In genomic region chr3:8824238-8824637, GRCh38 we compare ENCODE assay signal across 24 cellular contexts. TPM values are rescaled to one million over a fixed set of nuclear protein-coding genes. Genes with fewer than 3 reads are reported as not detected.
DNase-seq lines count a peak whose midpoint lies in the region; ATAC-seq, FAIRE-seq and TF ChIP-seq lines count a peak whose summit lies in the region.
"Had no signal": no experiment of that assay in that cellular context is flagged by ENCODE, and none has a peak within 500 bp of the region (broad histone marks: within the 10 kb centered on the region; RNA-seq: fewer than 3 reads in every experiment).

No MANE protein-coding gene starts in this region.

- peak overlapping the region; percentile 36 for H3K4me2 ChIP-seq in fibroblast of lung (ENCODE audit: extremely low read depth, insufficient read depth, low read length)
- H3K4me2 ChIP-seq in hepatocyte, result no peak overlapping the region
- H3K4me2 ChIP-seq: BLaER1, GM23338 had no signal

- H3K9me3 ChIP-seq in fibroblast of lung (ENCODE audit: control insufficient read depth, insufficient read depth, low read depth, low read length), result no peaks in the 10 kb centered on the region
- no peaks in the 10 kb centered on the region for H3K9me3 ChIP-seq in hepatocyte (ENCODE audit: low read depth)

- peaks cover 6% of the 10 kb centered on the region for H3K4me1 ChIP-seq in fibroblast of lung (ENCODE audit: control insufficient read depth, extremely low read depth, insufficient read depth, low read length)
- H3K4me1 ChIP-seq in hepatocyte (ENCODE audit: insufficient read depth), result no peaks in the 10 kb centered on the region
- H3K4me1 ChIP-seq: BLaER1 had no signal

- H3K36me3 ChIP-seq in fibroblast of lung (ENCODE audit: control insufficient read depth, insufficient read depth, low read length) (no peaks in the 10 kb centered on the region), hepatocyte (replicated peaks; ENCODE audit: insufficient read depth, low read depth) (no peaks in the 10 kb centered on the region)

- DNase-seq in ELR (ENCODE audit: low read depth), result peak; percentile 26
- DNase-seq in M059J (ENCODE audit: low read depth), result peak; percentile 20
- peak; percentile 31 to 54 for DNase-seq in fibroblast of lung (ENCODE audit: low read depth in 2 of 2)
- no peak for DNase-seq in COR-L47 (lab: John Stamatoyannopoulos, UW)
- no peak for DNase-seq in Ammon's horn (ENCODE audit: low spot score)
- no peak for DNase-seq in hepatocyte (ENCODE audit: low spot score)
- DNase-seq: ACHN; AML-193; Calu3; CD4-positive, alpha-beta memory T cell; DMS79 treated with DMSO at 0.1 percent for 48 hours; EL; HCEC 1CT; Kasumi-1; KG1 had no signal

- no peak overlapping the region for H2AFZ ChIP-seq in fibroblast of lung (ENCODE audit: low read length)
- H2AFZ ChIP-seq in hepatocyte, result no peak overlapping the region
- H2AFZ ChIP-seq: GM23338 had no signal

- H3K27ac ChIP-seq in fibroblast of lung (ENCODE audit: insufficient read depth, low read length) (no peak overlapping the region), hepatocyte (no peak overlapping the region)
- H3K27ac ChIP-seq: BLaER1 had no signal

- H4K20me1 ChIP-seq in fibroblast of lung (ENCODE audit: control insufficient read depth, extremely low read depth, insufficient read depth, low read length), result no peaks in the 10 kb centered on the region
- H4K20me1 ChIP-seq in hepatocyte (ENCODE audit: insufficient read depth, poor library complexity, severe bottlenecking), result no peaks in the 10 kb centered on the region
- H4K20me1 ChIP-seq: BLaER1 had no signal

- H3K27me3 ChIP-seq in fibroblast of lung (ENCODE audit: control insufficient read depth, insufficient read depth, low read length) (no peaks in the 10 kb centered on the region), hepatocyte (no peaks in the 10 kb centered on the region)
- H3K27me3 ChIP-seq: BLaER1 had no signal

- H3K9me2 ChIP-seq in hepatocyte (replicated peaks; ENCODE audit: insufficient read depth), result no peaks in the 10 kb centered on the region

- no peaks in the 10 kb centered on the region for H3K79me2 ChIP-seq in fibroblast of lung (ENCODE audit: control insufficient read depth, insufficient read depth, low read length)
- no peaks in the 10 kb centered on the region for H3K79me2 ChIP-seq in hepatocyte

- WGBS in hepatocyte (ENCODE audit: low lambda C conversion rate, missing lambda C conversion rate), result 91% methylated on average over 1 of the region's 1 CpG

- peak; percentile 89 for FAIRE-seq in islet of Langerhans (lab: Jason Lieb, UNC)
- FAIRE-seq: G401.6, GM12891, GM18507, H54, HTR-8/SVneo had no signal

- TF ChIP-seq CTCF in fibroblast of lung (conservative IDR thresholded peaks at IDR 0.05 in 1 of 2, IDR thresholded peaks at IDR 0.05 in 1 of 2; ENCODE audit: low read depth in 1 of 2, low read length in 2 of 2) (no peak), hepatocyte (IDR thresholded peaks at IDR 0.05; ENCODE audit: poor library complexity) (no peak)

- ATAC-seq in GM18868 (IDR thresholded peaks at IDR 0.05; ENCODE audit: unreplicated experiment), result no peak
- ATAC-seq: GM23338 had no signal

- H3K9ac ChIP-seq in fibroblast of lung (ENCODE audit: insufficient read depth, low read length), result no peak overlapping the region
- H3K9ac ChIP-seq: BLaER1 had no signal

- H3K4me3 ChIP-seq in fibroblast of lung (replicated peaks in 1 of 4; ENCODE audit: control extremely low read depth in 1 of 4, insufficient read depth in 1 of 4, low read depth in 3 of 4, low read length in 4 of 4) (no peak overlapping the region), hepatocyte (no peak overlapping the region)
- H3K4me3 ChIP-seq: BLaER1, GM23338 had no signal

RNA-seq across cellular contexts. Expression of gene OXTR, which starts 54.8 kb away (rescaled TPM):
- 47.6 and 68.4 TPM in 2 replicates for total RNA-seq in M059J (2014; rRNA removed; shearing (Covaris generic))
- total RNA-seq in fibroblast of lung, result 0.26 and 3.6 TPM in 2 replicates
- 10.4 and 47.2 TPM in 2 replicates for polyA plus RNA-seq in fibroblast of lung
- 17.4 and 73.6 TPM in 2 replicates for polyA plus RNA-seq in fibroblast of lung (2012)
- 15.3 and 40.6 TPM in 2 replicates for polyA minus RNA-seq in fibroblast of lung (ENCODE audit: low replicate concordance)
- total RNA-seq in hepatocyte, result 1.6 and 1.9 TPM in 2 replicates
- polyA plus RNA-seq in hepatocyte, result 0.97 and 1.3 TPM in 2 replicates

Comparison
In these comparisons a context has a peak if more than half of its experiments do, and no peak if none do; other contexts are left out.
1. DNase-seq: peak in ELR (single experiment), M059J (single experiment) and fibroblast of lung (2 of 2); none in COR-L47 (single experiment), Ammon's horn (single experiment) and hepatocyte (single experiment).
2. RNA of gene OXTR, which starts 54.8 kb away (total RNA-seq): 47.6 to 68.4 TPM in M059J; 0.26 to 3.6 TPM in fibroblast of lung and 1.6 to 1.9 TPM in hepatocyte; every median in the first group is over 10 times any median in the second.